ENCODE assay signal across 15 cellular contexts in genomic region chr14:95562892-95563685, GRCh38. TPM values are rescaled to one million over a fixed set of nuclear protein-coding genes. Genes with fewer than 3 reads are reported as not detected.
DNase-seq lines count a peak whose midpoint lies in the region; ATAC-seq, FAIRE-seq and TF ChIP-seq lines count a peak whose summit lies in the region.
"Had no signal": no experiment of that assay in that cellular context is flagged by ENCODE, and none has a peak within 500 bp of the region (broad histone marks: within the 10 kb centered on the region; RNA-seq: fewer than 3 reads in every experiment).

No MANE protein-coding gene starts in this region.

- H3K36me3 ChIP-seq in small intestine (ENCODE audit: control insufficient read depth in 2 of 2, insufficient read depth in 2 of 2, low read length in 2 of 2) (no peaks in the 10 kb centered on the region), HAP-1 (replicated peaks) (no peaks in the 10 kb centered on the region), pancreas (no peaks in the 10 kb centered on the region)

- no peak for TF ChIP-seq CTCF in pancreas (IDR thresholded peaks at IDR 0.05)

- H3K27me3 ChIP-seq in small intestine (ENCODE audit: control insufficient read depth in 2 of 2, insufficient read depth in 2 of 2, low read length in 2 of 2) (no peaks in the 10 kb centered on the region), HAP-1 (ENCODE audit: low read depth) (no peaks in the 10 kb centered on the region), pancreas (no peaks in the 10 kb centered on the region)

- H3K4me1 ChIP-seq in small intestine (ENCODE audit: control insufficient read depth in 2 of 2, insufficient read depth in 1 of 2, low read depth in 1 of 2, low read length in 1 of 2) (no peaks in the 10 kb centered on the region), HAP-1 (peaks cover 7% of the 10 kb centered on the region), pancreas (peaks cover 0 to 7% (median 3%) of the 10 kb centered on the region in 3 donors)

- ATAC-seq in left colon (peak; percentile 68), HG02798 (IDR thresholded peaks at IDR 0.05; ENCODE audit: poor library complexity, unreplicated experiment) (no peak), pancreas (no peak)
- ATAC-seq: activated T-cell treated with anti-CD3 and anti-CD28 coated beads, Interleukin-2, amount 50 U/mL, for 72 hours; WTC11 had no signal

- H3K9me3 ChIP-seq in small intestine (ENCODE audit: control insufficient read depth, low read depth) (no peaks in the 10 kb centered on the region), HAP-1 (no peaks in the 10 kb centered on the region), pancreas (no peaks in the 10 kb centered on the region)

- FAIRE-seq in small intestine (lab: Jason Lieb, UNC) (no peak), pancreas (lab: Jason Lieb, UNC) (no peak)

- WGBS in small intestine, 3 donors: 59 to 69% (median 62%) methylated on average over 18 of the region's 18 CpGs
- 86 to 87% methylated on average over 18 of the region's 18 CpGs for WGBS in pancreas, 2 donors

- intact Hi-C loops in left colon (cut with DNase I, micrococcal nuclease): loop anchor here in 1 of 2 donors (5.0 to 10.0 kb wide), 3 partner anchors 209 to 872 kb away; no protein-coding TSS in a partner anchor
- intact Hi-C loops in pancreas (cut with DNase I): loop anchor here in 2 of 3 donors (5.0 to 10.0 kb wide), 3 partner anchors 212 to 429 kb away; no protein-coding TSS in a partner anchor

- H3K27ac ChIP-seq in small intestine (ENCODE audit: low read depth in 1 of 2, low read length in 1 of 2): no peak overlapping the region
- no peak overlapping the region for H3K27ac ChIP-seq in pancreas
- H3K27ac ChIP-seq: 22Rv1 had no signal

- peak; percentile 10 for DNase-seq in DMS79 (lab: John Stamatoyannopoulos, UW)
- DNase-seq in DMS79 treated with DMSO at 0.1 percent for 48 hours (lab: John Stamatoyannopoulos, UW): no peak
- DNase-seq in amniotic epithelial cell (ENCODE audit: low read depth): peak; percentile 59
- peak in 1 of 2 donors; percentile 16 for DNase-seq in left colon
- peak; percentile 59 for DNase-seq in small intestine
- DNase-seq in HAP-1 (ENCODE audit: low spot score in 2 of 2): no peak
- no peak for DNase-seq in pancreas
- DNase-seq: activated T-cell treated with anti-CD3 and anti-CD28 coated beads, Interleukin-2, amount 50 U/mL, for 72 hours; DND-41; head of caudate nucleus; NCI-H2081 had no signal

- H3K4me3 ChIP-seq in small intestine (ENCODE audit: low read depth in 1 of 2, low read length in 2 of 2): no peak overlapping the region
- H3K4me3 ChIP-seq in HAP-1: no peak overlapping the region
- no peak overlapping the region for H3K4me3 ChIP-seq in pancreas
- H3K4me3 ChIP-seq: smooth muscle cell had no signal

- in situ Hi-C loops in HAP-1 (cut with MboI; ENCODE audit: low sequenced_read_pairs): loop anchor here (5.0 to 25.0 kb wide), 2 partner anchors 429 to 699 kb away; partner anchors contain the start of gene BDKRB1

RNA-seq across cellular contexts. Expression of gene GLRX5, which starts 28.2 kb away (rescaled TPM):
- total RNA-seq in left colon (10 to 100 TPM; 47.4 to 56.4 TPM), pancreas (10 to 100 TPM in 4 of 6 donors, 1 to 10 TPM in 2; 8.8 to 16.6 (median 12.8) TPM)
- polyA plus RNA-seq in small intestine (10 to 100 TPM; 53.5 to 80.5 (median 54.0) TPM), pancreas (10 to 100 TPM; 15.1 to 22.9 TPM)

RNA-seq across cellular contexts. Expression of gene SYNE3, which starts 46.6 kb away (rescaled TPM):
- total RNA-seq in left colon: 10 to 100 TPM; 11.6 to 12.1 TPM
- 1 to 10 TPM in 2 of 3 donors, under 1 TPM in 1; 0.81 to 5.0 (median 1.8) TPM for polyA plus RNA-seq in small intestine
- 1 to 10 TPM in 5 of 6 donors, under 1 TPM in 1; 0.98 to 4.5 (median 2.5) TPM for total RNA-seq in pancreas
- 1 to 10 TPM in 1 of 2 donors, under 1 TPM in 1; 0.54 to 1.5 TPM for polyA plus RNA-seq in pancreas

Comparison
In these comparisons a context has a peak if more than half of its experiments do, and no peak if none do; other contexts are left out.
1. DNase-seq: peak in DMS79 (single experiment), amniotic epithelial cell (single experiment) and small intestine (single experiment); none in DMS79 treated with DMSO at 0.1 percent for 48 hours (single experiment), HAP-1 (0 of 2) and pancreas (0 of 6).